In genomic region chr1:6275826-6276764, GRCh38 we compare ENCODE assay signal across 9 cellular contexts. TPM values are rescaled to one million over a fixed set of nuclear protein-coding genes. Genes with fewer than 3 reads are reported as not detected.
DNase-seq lines count a peak whose midpoint lies in the region; ATAC-seq and TF ChIP-seq lines count a peak whose summit lies in the region.
"Had no signal": no experiment of that assay in that cellular context is flagged by ENCODE, and none has a peak within 500 bp of the region (broad histone marks: within the 10 kb centered on the region; RNA-seq: fewer than 3 reads in every experiment).

No MANE protein-coding gene starts in this region.

- H3K27ac ChIP-seq in neural cell (ENCODE audit: low read length): peak overlapping the region; percentile 97

- peak; percentile 79 for TF ChIP-seq EP300 in neural cell (conservative IDR thresholded peaks at IDR 0.05; ENCODE audit: poor library complexity, severe bottlenecking)

- H3K27me3 ChIP-seq in neural cell (ENCODE audit: insufficient read depth, low read depth, low read length): no peaks in the 10 kb centered on the region

- TF ChIP-seq CTCF in AG04449 (IDR thresholded peaks at IDR 0.05; ENCODE audit: insufficient read depth, low read length, missing control alignments) (no peak), neural cell (IDR thresholded peaks at IDR 0.05; ENCODE audit: poor library complexity, severe bottlenecking) (peak; percentile 13)

- H3F3A ChIP-seq in neural cell (ENCODE audit: insufficient read depth, low read length, poor library complexity, severe bottlenecking): no peaks in the 10 kb centered on the region

- peak overlapping the region; percentile 78 for H3K9ac ChIP-seq in neural cell (ENCODE audit: low read length)

- POLR2A ChIA-PET in AG04449 (lab: Yijun Ruan, JAX): interaction anchor here (0.6 to 1.0 kb wide), 3 partner anchors 31 to 224 kb away, joined by 3 to 5 read pairs (median 3); no protein-coding TSS in a partner anchor

- H3K9me2 ChIP-seq in neural cell (ENCODE audit: insufficient read depth, low read length): no peaks in the 10 kb centered on the region

- no peak overlapping the region for H2AFZ ChIP-seq in neural cell (ENCODE audit: low read depth, low read length)

- H3K79me2 ChIP-seq in neural cell (replicated peaks; ENCODE audit: insufficient read depth, low read length): no peaks in the 10 kb centered on the region

- H3K4me3 ChIP-seq in AG04449 (ENCODE audit: low read depth, low read length) (peak overlapping the region; percentile 40), neural cell (ENCODE audit: low read length) (peak overlapping the region; percentile 55)

- peak; percentile 24 for DNase-seq in AG04449 (ENCODE audit: low read depth, low spot score)
- peak; percentile 81 to 91 for DNase-seq in NCI-H526 (lab: John Stamatoyannopoulos, UW)
- peak; percentile 85 for DNase-seq in fibroblast of peridontal ligament (ENCODE audit: extremely low read depth)
- no peak for DNase-seq in NCI-H2196 (lab: John Stamatoyannopoulos, UW; ENCODE audit: unreplicated experiment)
- DNase-seq: activated CD4-positive, CD25-positive, alpha-beta regulatory T cell treated with anti-CD3 and anti-CD28 coated beads, Interleukin-2, amount 50 U/mL, for 72 hours had no signal

- no peaks in the 10 kb centered on the region for H3K9me3 ChIP-seq in neural cell (ENCODE audit: low read length)

- peak overlapping the region; percentile 62 for H3K4me2 ChIP-seq in neural cell (ENCODE audit: low read length)

- no peaks in the 10 kb centered on the region for H3K36me3 ChIP-seq in neural cell (ENCODE audit: insufficient read depth, low read length)

- CTCF ChIA-PET in AG04449 (lab: Yijun Ruan, JAX): interaction anchor here (0.8 to 9.9 kb wide), 5 partner anchors 8 to 161 kb away, joined by 3 to 54 read pairs (median 3); no protein-coding TSS in a partner anchor

- ATAC-seq in GM18511 (IDR thresholded peaks at IDR 0.05; ENCODE audit: unreplicated experiment) (no peak), HG03342 (IDR thresholded peaks at IDR 0.05; ENCODE audit: unreplicated experiment) (no peak), GM21786 (IDR thresholded peaks at IDR 0.05; ENCODE audit: unreplicated experiment) (no peak)

- H4K20me1 ChIP-seq in neural cell (ENCODE audit: insufficient read depth): no peaks in the 10 kb centered on the region

- TF ChIP-seq RAD21 in neural cell (conservative IDR thresholded peaks at IDR 0.05): peak; percentile 31

TF ChIP-seq in neural cell, 6 proteins besides CTCF, POLR2A, EP300 and RAD21:
- no peak for TF ChIP-seq TAF1 (IDR thresholded peaks at IDR 0.05; ENCODE audit: low read depth)
- peak; percentile 61 for TF ChIP-seq POLR2AphosphoS5 (IDR thresholded peaks at IDR 0.05)
- TF ChIP-seq SMC3 (conservative IDR thresholded peaks at IDR 0.05; ENCODE audit: poor library complexity): peak; percentile 29
- TF ChIP-seq MXI1 (conservative IDR thresholded peaks at IDR 0.05; ENCODE audit: poor library complexity, severe bottlenecking): peak; percentile 74
- no peak for TF ChIP-seq EZH2 (IDR thresholded peaks at IDR 0.05; ENCODE audit: borderline replicate concordance, insufficient read depth, low read length, poor library complexity, severe bottlenecking)
- peak; percentile 83 for TF ChIP-seq REST (IDR thresholded peaks at IDR 0.05; ENCODE audit: borderline replicate concordance)

RNA-seq across cellular contexts. Expression of gene GPR153, which starts 15.2 kb away (rescaled TPM):
- polyA plus RNA-seq in neural cell: 26.9 and 34.6 TPM in 2 replicates
- polyA minus RNA-seq in neural cell: 42.4 and 45.5 TPM in 2 replicates

RNA-seq across cellular contexts. Expression of gene HES3, which starts 32.1 kb away (rescaled TPM):
- polyA plus RNA-seq in neural cell: not detected in 2 replicates
- polyA minus RNA-seq in neural cell: not detected in 2 replicates

RNA-seq across cellular contexts. Expression of gene ICMT, which starts 40.3 kb away (rescaled TPM):
- 21.1 and 23.3 TPM in 2 replicates for polyA plus RNA-seq in neural cell
- 40.4 and 41.9 TPM in 2 replicates for polyA minus RNA-seq in neural cell
